In the genomic region with DNA sequence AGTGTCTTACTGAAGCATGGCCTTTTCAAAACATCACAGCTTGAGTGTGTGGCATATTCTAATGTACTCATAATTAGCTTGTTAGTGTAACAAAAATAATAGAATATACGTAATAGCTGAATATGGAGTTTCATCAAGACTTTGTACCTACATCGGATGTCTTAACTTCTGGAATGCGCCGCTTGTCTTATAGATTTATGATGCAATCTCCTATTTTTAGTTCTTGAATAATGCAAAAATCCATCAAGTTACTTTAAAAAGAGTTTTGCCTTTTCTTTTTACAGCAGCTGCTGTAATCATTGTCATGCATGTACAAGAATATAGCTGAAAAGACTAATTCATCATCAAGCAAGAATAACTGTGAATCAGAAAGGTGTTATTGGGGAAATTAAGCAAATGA, we compare ENCODE assay signal across 27 cellular contexts.
"Had no signal": no experiment of that assay in that cellular context is flagged by ENCODE, and none has a peak within 500 bp of the region (broad histone marks: within the 10 kb centered on the region; RNA-seq: fewer than 3 reads in every experiment).

No MANE protein-coding gene starts in this region.

- DNase-seq: stimulated activated CD4-positive, alpha-beta T cell treated with anti-CD3 and anti-CD28 coated beads, Interleukin-2, amount 100 ng/mL, for 48 hours; stimulated activated CD4-positive, alpha-beta T cell treated with anti-CD3 and anti-CD28 coated beads, Interleukin-4, amount 100 ng/mL, for 1 hour; stimulated activated CD4-positive, alpha-beta T cell treated with anti-CD3 and anti-CD28 coated beads, Interleukin-4, amount 100 ng/mL, for 24 hours; stimulated activated CD4-positive, alpha-beta T cell treated with anti-CD3 and anti-CD28 coated beads, Interleukin-4, amount 100 ng/mL, for 4 hours; stimulated activated CD8-positive, alpha-beta memory T cell treated with anti-CD3 and anti-CD28 coated beads, Interleukin-4, amount 100 ng/mL, for 48 hours; stimulated activated naive B cell treated with anti-CD40 and anti-IgM and Interleukin-4, amounts not matched to agents 10 μg/mL and 1 μg/mL and 100 μg/mL, for 72 hours; stimulated activated naive CD4-positive, alpha-beta T cell; stimulated activated naive CD4-positive, alpha-beta T cell treated with Interleukin-2 at 50 U/mL for 16 hours; stimulated activated naive CD8-positive, alpha-beta T cell treated with anti-CD3 and anti-CD28 coated beads, Interleukin-15, amount 100 ng/mL, for 72 hours; stimulated activated naive CD8-positive, alpha-beta T cell treated with anti-CD3 and anti-CD28 coated beads, Interleukin-15, Interleukin-2, amounts not matched to agents 100 U/mL and 50 U/mL, for 24 hours; stomach; substantia nigra; testis; thyroid gland; tibial artery; transverse colon; trophoblast cell; upper lobe of left lung; upper lobe of right lung; uterus had no signal

- ATAC-seq: stimulated activated effector memory CD8-positive, alpha-beta T cell treated with anti-CD3 and anti-CD28 coated beads, Interleukin-12 subunit alpha, Interleukin-12 subunit beta, amount 100 ng/mL, for 72 hours; stimulated activated memory B cell treated with anti-CD40 and anti-IgM and Interleukin-4, amounts not matched to agents 10 μg/mL and 1 μg/mL and 100 μg/mL, for 72 hours; stimulated activated naive B cell treated with anti-CD40 and anti-IgM and Interleukin-4, amounts not matched to agents 10 μg/mL and 1 μg/mL and 100 μg/mL, for 72 hours; stimulated activated naive CD8-positive, alpha-beta T cell treated with anti-CD3 and anti-CD28 coated beads, Interleukin-15, amount 100 ng/mL, for 72 hours; stimulated activated naive CD8-positive, alpha-beta T cell treated with anti-CD3 and anti-CD28 coated beads, Interleukin-15, Interleukin-2, amounts not matched to agents 100 U/mL and 50 U/mL, for 24 hours; upper lobe of right lung had no signal

- H3K9me3 ChIP-seq: testis, thoracic aorta, thyroid gland, transverse colon, upper lobe of left lung, upper lobe of right lung, uterus, vagina had no signal

- H3K4me1 ChIP-seq: stomach, suprapubic skin, testis, thyroid gland, tibial artery, tibial nerve, transverse colon, upper lobe of left lung, upper lobe of right lung, uterus, vagina had no signal

- H3K27me3 ChIP-seq: stomach, suprapubic skin, testis, thyroid gland, tibial artery, tibial nerve, transverse colon, upper lobe of left lung, upper lobe of right lung, uterus, vagina had no signal

- H3K27ac ChIP-seq: stomach, suprapubic skin, testis, thoracic aorta, thyroid gland, tibial artery, tibial nerve, transverse colon, upper lobe of left lung, upper lobe of right lung, uterus, vagina had no signal

- FAIRE-seq: urothelium cell line had no signal

- H3K36me3 ChIP-seq: stomach, suprapubic skin, thoracic aorta, thyroid gland, tibial artery, tibial nerve, transverse colon, upper lobe of left lung, upper lobe of right lung, uterus, vagina had no signal

- H3K4me3 ChIP-seq: stomach, suprapubic skin, testis, thoracic aorta, thyroid gland, tibial artery, tibial nerve, transverse colon, upper lobe of left lung, upper lobe of right lung, uterus, vagina had no signal
